In genomic region chr16:26740771-26741170, GRCh38 we compare ENCODE assay signal across 24 cellular contexts.
"Had no signal": no experiment of that assay in that cellular context is flagged by ENCODE, and none has a peak within 500 bp of the region (broad histone marks: within the 10 kb centered on the region; RNA-seq: fewer than 3 reads in every experiment).

No MANE protein-coding gene starts in this region.

- H3K36me3 ChIP-seq: neutrophil, pancreas, prostate gland, right lobe of liver, sigmoid colon, stomach, thoracic aorta, thyroid gland, tibial nerve, upper lobe of left lung, vagina had no signal

- H3K4me1 ChIP-seq: pancreas, prostate gland, right lobe of liver, sigmoid colon, stomach, thyroid gland, tibial nerve, upper lobe of left lung, vagina had no signal

- DNase-seq: natural killer cell; pancreas; right cardiac atrium; right lobe of liver; sigmoid colon; small intestine; stimulated activated CD4-positive, alpha-beta T cell treated with anti-CD3 and anti-CD28 coated beads, Interleukin-15, amount 100 ng/mL, for 24 hours; stimulated activated CD4-positive, alpha-beta T cell treated with anti-CD3 and anti-CD28 coated beads, Interleukin-2, amount 100 ng/mL, for 24 hours; stimulated activated CD4-positive, alpha-beta T cell treated with anti-CD3 and anti-CD28 coated beads, Interleukin-2, amount 100 ng/mL, for 48 hours; stimulated activated CD4-positive, alpha-beta T cell treated with anti-CD3 and anti-CD28 coated beads, Interleukin-4, amount 100 ng/mL, for 24 hours; stimulated activated naive B cell treated with anti-CD40 and anti-IgM and Interleukin-4, amounts not matched to agents 10 μg/mL and 1 μg/mL and 100 μg/mL, for 72 hours; stimulated activated naive CD4-positive, alpha-beta T cell treated with Interleukin-2 at 50 U/mL for 16 hours; stomach; thyroid gland; trophoblast cell; upper lobe of left lung had no signal

- H3K27me3 ChIP-seq: neutrophil, pancreas, right lobe of liver, sigmoid colon, stomach, thyroid gland, tibial nerve, upper lobe of left lung, vagina had no signal

- H3K9me3 Mint-ChIP-seq: natural killer cell; nephron; stimulated activated effector memory CD8-positive, alpha-beta T cell treated with anti-CD3 and anti-CD28 coated beads, Interleukin-12 subunit alpha, Interleukin-12 subunit beta, amount 100 ng/mL, for 72 hours; stimulated activated naive CD8-positive, alpha-beta T cell treated with anti-CD3 and anti-CD28 coated beads, Interleukin-15, Interleukin-2, amounts not matched to agents 100 ng/mL and 50 ng/mL, for 24 hours had no signal

- H3K27ac Mint-ChIP-seq: natural killer cell; nephron; stimulated activated effector memory CD8-positive, alpha-beta T cell treated with anti-CD3 and anti-CD28 coated beads, Interleukin-12 subunit alpha, Interleukin-12 subunit beta, amount 100 ng/mL, for 72 hours; stimulated activated naive B cell treated with anti-CD40 and anti-IgM and Interleukin-4, amounts not matched to agents 10 μg/mL and 1 μg/mL and 100 μg/mL, for 72 hours; stimulated activated naive CD8-positive, alpha-beta T cell treated with anti-CD3 and anti-CD28 coated beads, Interleukin-15, Interleukin-2, amounts not matched to agents 100 ng/mL and 50 ng/mL, for 24 hours had no signal

- H3K27ac ChIP-seq: neutrophil, pancreas, prostate gland, right lobe of liver, sigmoid colon, stomach, thoracic aorta, thyroid gland, tibial nerve, upper lobe of left lung, vagina had no signal

- ATAC-seq: pancreas; right cardiac atrium; right lobe of liver; stimulated activated effector memory CD8-positive, alpha-beta T cell treated with anti-CD3 and anti-CD28 coated beads, Interleukin-12 subunit alpha, Interleukin-12 subunit beta, amount 100 ng/mL, for 72 hours; stimulated activated naive B cell treated with anti-CD40 and anti-IgM and Interleukin-4, amounts not matched to agents 10 μg/mL and 1 μg/mL and 100 μg/mL, for 72 hours had no signal

- H3K4me1 Mint-ChIP-seq: natural killer cell; nephron; stimulated activated effector memory CD8-positive, alpha-beta T cell treated with anti-CD3 and anti-CD28 coated beads, Interleukin-12 subunit alpha, Interleukin-12 subunit beta, amount 100 ng/mL, for 72 hours; stimulated activated naive B cell treated with anti-CD40 and anti-IgM and Interleukin-4, amounts not matched to agents 10 μg/mL and 1 μg/mL and 100 μg/mL, for 72 hours had no signal

- H3K4me3 ChIP-seq: pancreas, prostate gland, right lobe of liver, sigmoid colon, stomach, thoracic aorta, thyroid gland, tibial nerve, upper lobe of left lung, vagina had no signal

- H3K9me3 ChIP-seq: neutrophil, pancreas, prostate gland, right lobe of liver, sigmoid colon, stomach, thoracic aorta, thyroid gland, tibial nerve, upper lobe of left lung, vagina had no signal

- H3K36me3 Mint-ChIP-seq: natural killer cell; stimulated activated effector memory CD8-positive, alpha-beta T cell treated with anti-CD3 and anti-CD28 coated beads, Interleukin-12 subunit alpha, Interleukin-12 subunit beta, amount 100 ng/mL, for 72 hours; stimulated activated naive B cell treated with anti-CD40 and anti-IgM and Interleukin-4, amounts not matched to agents 10 μg/mL and 1 μg/mL and 100 μg/mL, for 72 hours had no signal

- H3K4me3 Mint-ChIP-seq: natural killer cell; nephron; stimulated activated effector memory CD8-positive, alpha-beta T cell treated with anti-CD3 and anti-CD28 coated beads, Interleukin-12 subunit alpha, Interleukin-12 subunit beta, amount 100 ng/mL, for 72 hours; stimulated activated naive B cell treated with anti-CD40 and anti-IgM and Interleukin-4, amounts not matched to agents 10 μg/mL and 1 μg/mL and 100 μg/mL, for 72 hours; stimulated activated naive CD8-positive, alpha-beta T cell treated with anti-CD3 and anti-CD28 coated beads, Interleukin-15, Interleukin-2, amounts not matched to agents 100 ng/mL and 50 ng/mL, for 24 hours had no signal
